1 cellular context compared by ENCODE assay signal in the genomic region with DNA sequence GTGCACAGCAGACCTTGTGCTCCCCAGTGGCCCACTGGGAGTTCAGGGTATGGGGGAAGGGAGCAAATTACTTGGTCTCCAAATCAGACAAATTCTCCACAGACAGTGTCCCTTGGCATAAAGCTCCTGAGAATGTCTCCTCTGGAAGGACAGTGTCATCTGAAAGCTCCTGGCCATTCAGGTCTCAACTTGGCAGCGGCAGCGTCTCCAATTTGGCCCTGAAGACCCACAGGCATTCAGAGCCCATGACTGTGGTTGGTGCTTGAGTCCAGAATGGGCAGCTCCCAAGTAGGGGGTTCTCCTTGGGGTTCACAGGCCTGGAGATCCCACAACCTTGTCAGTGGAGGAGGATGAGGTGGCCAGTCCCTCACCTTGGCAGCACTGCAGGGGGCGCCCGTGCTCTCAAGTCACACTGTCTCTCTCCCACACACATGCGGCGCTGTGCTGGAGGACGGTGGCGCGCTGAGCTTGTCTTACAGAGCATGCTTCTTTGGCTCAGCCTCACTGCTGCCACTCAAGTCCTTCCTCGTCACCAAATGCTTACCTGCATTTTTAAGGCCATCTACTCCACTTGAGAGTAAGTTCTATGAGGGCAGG.
TF ChIP-seq lines count a peak whose summit lies in the region.

No MANE protein-coding gene starts in this region.

TF ChIP-seq in HepG2, 621 proteins besides CTCF, POLR2A, EP300 and RAD21 (continued from another document and continues in another):
- TF ChIP-seq PRDM15 (CRISPR knock-in tag; IDR thresholded peaks at IDR 0.05) (no peak), ZNF34 (CRISPR knock-in tag; IDR thresholded peaks at IDR 0.05; ENCODE audit: borderline replicate concordance) (no peak), AFF4 (CRISPR knock-in tag; IDR thresholded peaks at IDR 0.05) (no peak), TBX3 (IDR thresholded peaks at IDR 0.05; ENCODE audit: borderline replicate concordance) (no peak), ZNF382 (CRISPR knock-in tag; IDR thresholded peaks at IDR 0.05; ENCODE audit: borderline replicate concordance) (no peak), KDM2A (CRISPR knock-in tag; IDR thresholded peaks at IDR 0.05; ENCODE audit: borderline replicate concordance, low read depth) (no peak), NR2F2 (IDR thresholded peaks at IDR 0.05; ENCODE audit: borderline replicate concordance, low read depth) (no peak), SMC3 (IDR thresholded peaks at IDR 0.05; ENCODE audit: low read length) (no peak), ZNF563 (CRISPR knock-in tag; IDR thresholded peaks at IDR 0.05) (no peak), FOXM1 (CRISPR knock-in tag; IDR thresholded peaks at IDR 0.05) (no peak), MYPOP (CRISPR knock-in tag; IDR thresholded peaks at IDR 0.05) (no peak; the same call in 1 of the 2 replicates), XBP1 (CRISPR knock-in tag; IDR thresholded peaks at IDR 0.05) (no peak), ZBTB39 (CRISPR knock-in tag; IDR thresholded peaks at IDR 0.05) (no peak), DNMT3B (CRISPR knock-in tag; conservative IDR thresholded peaks at IDR 0.05) (no peak), TEAD2 (CRISPR knock-in tag; IDR thresholded peaks at IDR 0.05) (no peak), ZHX2 (IDR thresholded peaks at IDR 0.05; ENCODE audit: low read depth) (peak; percentile 66; the same call in 1 of the 2 replicates), ZHX2 (CRISPR knock-in tag; IDR thresholded peaks at IDR 0.05; ENCODE audit: borderline replicate concordance) (no peak), FIP1L1 (IDR thresholded peaks at IDR 0.05; ENCODE audit: borderline replicate concordance, insufficient read depth, low read depth, low read length) (no peak), ZNF678 (CRISPR knock-in tag; IDR thresholded peaks at IDR 0.05) (no peak), ZNF501 (CRISPR knock-in tag; IDR thresholded peaks at IDR 0.05) (peak; percentile 60; the same call in 1 of the 2 replicates), ZNF605 (CRISPR knock-in tag; IDR thresholded peaks at IDR 0.05) (no peak), ATF7 (IDR thresholded peaks at IDR 0.05) (no peak), ATF7 (CRISPR knock-in tag; IDR thresholded peaks at IDR 0.05) (no peak), RXRA (CRISPR knock-in tag; IDR thresholded peaks at IDR 0.05) (no peak), SNAPC2 (CRISPR knock-in tag; IDR thresholded peaks at IDR 0.05) (no peak), ZNF10 (CRISPR knock-in tag; IDR thresholded peaks at IDR 0.05; ENCODE audit: borderline replicate concordance, low read depth) (no peak), ARNT (IDR thresholded peaks at IDR 0.05) (no peak), HDAC1 (CRISPR knock-in tag; IDR thresholded peaks at IDR 0.05) (no peak), MXI1 (IDR thresholded peaks at IDR 0.05; ENCODE audit: borderline replicate concordance, low read depth, low read length) (no peak), ZNF230 (CRISPR knock-in tag; IDR thresholded peaks at IDR 0.05) (no peak)
- TF ChIP-seq, protein P1, sequence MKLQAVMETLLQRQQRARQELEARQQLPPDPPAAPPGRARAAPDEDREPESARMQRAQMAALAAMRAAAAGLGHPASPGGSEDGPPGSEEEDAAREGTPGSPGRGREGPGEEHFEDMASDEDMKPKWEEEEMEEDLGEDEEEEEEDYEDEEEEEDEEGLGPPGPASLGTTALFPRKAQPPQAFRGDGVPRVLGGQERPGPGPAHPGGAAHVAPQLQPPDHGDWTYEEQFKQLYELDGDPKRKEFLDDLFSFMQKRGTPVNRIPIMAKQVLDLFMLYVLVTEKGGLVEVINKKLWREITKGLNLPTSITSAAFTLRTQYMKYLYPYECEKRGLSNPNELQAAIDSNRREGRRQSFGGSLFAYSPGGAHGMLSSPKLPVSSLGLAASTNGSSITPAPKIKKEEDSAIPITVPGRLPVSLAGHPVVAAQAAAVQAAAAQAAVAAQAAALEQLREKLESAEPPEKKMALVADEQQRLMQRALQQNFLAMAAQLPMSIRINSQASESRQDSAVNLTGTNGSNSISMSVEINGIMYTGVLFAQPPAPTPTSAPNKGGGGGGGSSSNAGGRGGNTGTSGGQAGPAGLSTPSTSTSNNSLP (IDR thresholded peaks at IDR 0.05; ENCODE audit: low read depth, low read length): no peak
- TF ChIP-seq, protein P2, sequence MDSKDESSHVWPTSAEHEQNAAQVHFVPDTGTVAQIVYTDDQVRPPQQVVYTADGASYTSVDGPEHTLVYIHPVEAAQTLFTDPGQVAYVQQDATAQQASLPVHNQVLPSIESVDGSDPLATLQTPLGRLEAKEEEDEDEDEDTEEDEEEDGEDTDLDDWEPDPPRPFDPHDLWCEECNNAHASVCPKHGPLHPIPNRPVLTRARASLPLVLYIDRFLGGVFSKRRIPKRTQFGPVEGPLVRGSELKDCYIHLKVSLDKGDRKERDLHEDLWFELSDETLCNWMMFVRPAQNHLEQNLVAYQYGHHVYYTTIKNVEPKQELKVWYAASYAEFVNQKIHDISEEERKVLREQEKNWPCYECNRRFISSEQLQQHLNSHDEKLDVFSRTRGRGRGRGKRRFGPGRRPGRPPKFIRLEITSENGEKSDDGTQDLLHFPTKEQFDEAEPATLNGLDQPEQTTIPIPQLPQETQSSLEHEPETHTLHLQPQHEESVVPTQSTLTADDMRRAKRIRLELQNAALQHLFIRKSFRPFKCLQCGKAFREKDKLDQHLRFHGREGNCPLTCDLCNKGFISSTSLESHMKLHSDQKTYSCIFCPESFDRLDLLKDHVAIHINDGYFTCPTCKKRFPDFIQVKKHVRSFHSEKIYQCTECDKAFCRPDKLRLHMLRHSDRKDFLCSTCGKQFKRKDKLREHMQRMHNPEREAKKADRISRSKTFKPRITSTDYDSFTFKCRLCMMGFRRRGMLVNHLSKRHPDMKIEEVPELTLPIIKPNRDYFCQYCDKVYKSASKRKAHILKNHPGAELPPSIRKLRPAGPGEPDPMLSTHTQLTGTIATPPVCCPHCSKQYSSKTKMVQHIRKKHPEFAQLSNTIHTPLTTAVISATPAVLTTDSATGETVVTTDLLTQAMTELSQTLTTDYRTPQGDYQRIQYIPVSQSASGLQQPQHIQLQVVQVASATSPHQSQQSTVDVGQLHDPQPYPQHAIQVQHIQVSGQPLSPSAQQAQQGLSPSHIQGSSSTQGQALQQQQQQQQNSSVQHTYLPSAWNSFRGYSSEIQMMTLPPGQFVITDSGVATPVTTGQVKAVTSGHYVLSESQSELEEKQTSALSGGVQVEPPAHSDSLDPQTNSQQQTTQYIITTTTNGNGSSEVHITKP (CRISPR knock-in tag; IDR thresholded peaks at IDR 0.05; ENCODE audit: low read depth): no peak
